10 cellular contexts compared by ENCODE assay signal in the genomic region with DNA sequence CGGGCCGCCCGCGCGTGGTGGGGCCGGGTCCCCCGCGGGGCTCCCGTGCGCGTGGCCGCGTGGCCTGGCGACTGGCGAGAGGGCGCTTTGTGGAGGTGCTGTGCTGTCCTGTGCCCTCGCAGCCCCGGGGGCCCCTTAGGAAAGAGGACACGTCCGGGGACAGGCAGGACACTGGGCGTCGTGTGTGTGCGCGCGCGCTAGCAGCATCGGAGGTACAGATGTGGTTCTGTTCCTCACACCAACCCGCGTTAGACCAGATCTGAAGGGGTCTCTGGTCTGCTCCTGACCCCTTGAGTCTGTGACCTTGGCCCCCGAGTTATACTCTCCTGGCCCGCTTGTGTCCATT.
DNase-seq lines count a peak whose midpoint lies in the region; ATAC-seq lines count a peak whose summit lies in the region.
"Had no signal": no experiment of that assay in that cellular context is flagged by ENCODE, and none has a peak within 500 bp of the region (broad histone marks: within the 10 kb centered on the region; RNA-seq: fewer than 3 reads in every experiment).

No MANE protein-coding gene starts in this region.

- peaks cover 38% of the 10 kb centered on the region for H3K27me3 ChIP-seq in iPS-18a (ENCODE audit: control insufficient read depth, insufficient read depth, low read length)

- H3K9me3 Mint-ChIP-seq in activated naive CD8-positive, alpha-beta T cell (ENCODE audit: low read depth): no peaks in the 10 kb centered on the region
- H3K9me3 Mint-ChIP-seq in stimulated activated effector memory CD8-positive, alpha-beta T cell treated with anti-CD3 and anti-CD28 coated beads, Interleukin-12 subunit alpha, Interleukin-12 subunit beta, amount 100 ng/mL, for 72 hours: peaks cover 6% of the 10 kb centered on the region

- H3K4me1 Mint-ChIP-seq in activated naive CD8-positive, alpha-beta T cell (ENCODE audit: low read depth): peaks cover 19% of the 10 kb centered on the region
- peaks cover 20% of the 10 kb centered on the region for H3K4me1 Mint-ChIP-seq in stimulated activated effector memory CD8-positive, alpha-beta T cell treated with anti-CD3 and anti-CD28 coated beads, Interleukin-12 subunit alpha, Interleukin-12 subunit beta, amount 100 ng/mL, for 72 hours

- peak overlapping the region; percentile 56 for H3K4me3 ChIP-seq in iPS-18a (ENCODE audit: low read length)

- H3K4me3 Mint-ChIP-seq in activated naive CD8-positive, alpha-beta T cell: peak overlapping the region; percentile 78
- peak overlapping the region; percentile 55 for H3K4me3 Mint-ChIP-seq in stimulated activated effector memory CD8-positive, alpha-beta T cell treated with anti-CD3 and anti-CD28 coated beads, Interleukin-12 subunit alpha, Interleukin-12 subunit beta, amount 100 ng/mL, for 72 hours

- H3K27ac Mint-ChIP-seq in activated naive CD8-positive, alpha-beta T cell: no peak overlapping the region
- no peak overlapping the region for H3K27ac Mint-ChIP-seq in stimulated activated effector memory CD8-positive, alpha-beta T cell treated with anti-CD3 and anti-CD28 coated beads, Interleukin-12 subunit alpha, Interleukin-12 subunit beta, amount 100 ng/mL, for 72 hours

- no peaks in the 10 kb centered on the region for H3K36me3 ChIP-seq in iPS-18a (ENCODE audit: control insufficient read depth, low read depth, low read length)

- DNase-seq in NCI-H1092 treated with DMSO at 0.1 percent for 48 hours (lab: John Stamatoyannopoulos, UW) (peak; percentile 40), NCI-H1092 (lab: John Stamatoyannopoulos, UW) (no peak), GM19238 (ENCODE audit: insufficient read length, low spot score) (no peak), NCI-H2171 treated with DMSO at 0.1 percent for 48 hours (lab: John Stamatoyannopoulos, UW) (no peak)
- no peak for DNase-seq in stimulated activated effector memory CD8-positive, alpha-beta T cell treated with anti-CD3 and anti-CD28 coated beads, Interleukin-12 subunit alpha, Interleukin-12 subunit beta, amount 100 ng/mL, for 72 hours (ENCODE audit: low spot score in 2 of 2)
- DNase-seq: 8988T had no signal

- no peaks in the 10 kb centered on the region for H3K36me3 Mint-ChIP-seq in activated naive CD8-positive, alpha-beta T cell
- no peaks in the 10 kb centered on the region for H3K36me3 Mint-ChIP-seq in stimulated activated effector memory CD8-positive, alpha-beta T cell treated with anti-CD3 and anti-CD28 coated beads, Interleukin-12 subunit alpha, Interleukin-12 subunit beta, amount 100 ng/mL, for 72 hours

- no peaks in the 10 kb centered on the region for H3K4me1 ChIP-seq in iPS-18a (ENCODE audit: control insufficient read depth, low read depth, low read length)

- peaks cover 18% of the 10 kb centered on the region for H3K27me3 Mint-ChIP-seq in activated naive CD8-positive, alpha-beta T cell

- ATAC-seq in stimulated activated effector memory CD8-positive, alpha-beta T cell treated with anti-CD3 and anti-CD28 coated beads, Interleukin-12 subunit alpha, Interleukin-12 subunit beta, amount 100 ng/mL, for 72 hours: peak; percentile 20
- ATAC-seq in GM19455 (IDR thresholded peaks at IDR 0.05; ENCODE audit: unreplicated experiment): no peak

- no peak overlapping the region for H3K9ac ChIP-seq in iPS-18a (ENCODE audit: low read length)

- H3K27ac ChIP-seq in iPS-18a (ENCODE audit: low read length): no peak overlapping the region
- H3K27ac ChIP-seq: VCaP had no signal

- no peaks in the 10 kb centered on the region for H3K9me3 ChIP-seq in iPS-18a (ENCODE audit: control insufficient read depth, low read depth, low read length)
